In the genomic region with DNA sequence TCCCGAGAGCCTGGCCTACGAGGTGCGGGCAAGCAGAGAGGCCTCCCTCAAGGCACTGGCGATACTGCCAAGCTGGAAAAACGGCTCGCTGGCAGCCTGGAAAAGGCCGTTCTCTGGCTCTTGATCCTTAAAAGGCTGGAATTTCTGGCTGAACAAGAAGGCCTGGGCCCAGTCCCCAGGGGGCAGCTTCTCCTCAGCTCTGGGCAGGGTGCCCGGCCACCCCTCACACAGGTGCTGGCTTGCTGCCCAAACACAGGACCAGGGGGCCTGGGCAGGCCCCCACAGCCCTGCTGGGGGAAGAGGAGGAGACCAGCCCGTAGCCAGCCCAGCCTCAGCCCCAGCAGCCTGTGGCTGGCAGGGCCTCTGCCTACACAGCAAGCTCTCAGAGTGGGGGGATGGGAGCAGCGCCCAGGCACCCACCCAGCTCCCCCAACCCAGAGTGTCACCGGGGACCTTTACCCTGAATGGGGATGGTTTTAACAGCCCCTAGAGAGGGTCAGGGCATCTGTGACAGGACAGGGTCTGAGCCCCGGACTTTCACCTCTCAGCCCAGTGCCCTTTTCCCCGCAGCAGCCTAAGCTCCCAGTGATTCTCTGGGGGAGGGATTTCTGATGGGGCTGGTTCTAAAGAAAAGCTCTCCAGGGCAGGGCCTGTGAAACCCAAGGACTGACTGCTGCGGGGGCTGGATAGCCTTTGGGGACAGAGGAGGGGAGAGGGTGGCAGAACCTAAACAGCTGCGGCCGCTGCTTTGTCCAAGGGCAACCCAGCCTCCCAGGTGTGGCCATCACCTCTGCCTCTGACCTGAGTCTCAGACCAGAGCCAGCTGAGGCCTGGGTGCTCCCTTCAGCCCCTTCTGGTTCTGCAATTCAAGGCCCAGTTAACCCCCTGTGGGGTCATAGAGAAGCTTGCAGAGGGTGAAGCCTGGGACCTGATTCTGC, we compare ENCODE assay signal across 8 cellular contexts. TPM values are rescaled to one million over a fixed set of nuclear protein-coding genes. Genes with fewer than 3 reads are reported as not detected.
DNase-seq lines count a peak whose midpoint lies in the region; ATAC-seq and TF ChIP-seq lines count a peak whose summit lies in the region.

No MANE protein-coding gene starts in this region.

- peaks cover 58% of the 10 kb centered on the region for H3K4me1 Mint-ChIP-seq in WTC11
- peaks cover 41% of the 10 kb centered on the region for H3K4me1 Mint-ChIP-seq in activated T-helper 1 cell treated with anti-CD3 and anti-CD28 coated beads, Interleukin-12 subunit alpha, Interleukin-12 subunit beta, Interleukin-2, Interleukin-4 antibody, amounts not matched to agents 30 ng/mL and 10 ng/mL and 1 ng/mL, durations not matched to agents 14 hours and 24 hours and 36 hours (ENCODE audit: low read depth)

- POLR2A ChIA-PET in WTC11 (lab: Charles Lee): interaction anchor here (0.7 to 6.7 kb wide), 4 partner anchors 13 to 38 kb away, joined by 3 to 47 read pairs (median 3); partner anchors contain the start of gene TOB1

- no peaks in the 10 kb centered on the region for H3K27me3 Mint-ChIP-seq in WTC11 (ENCODE audit: low read depth)
- H3K27me3 Mint-ChIP-seq in activated T-helper 1 cell treated with anti-CD3 and anti-CD28 coated beads, Interleukin-12 subunit alpha, Interleukin-12 subunit beta, Interleukin-2, Interleukin-4 antibody, amounts not matched to agents 30 ng/mL and 10 ng/mL and 1 ng/mL, durations not matched to agents 14 hours and 24 hours and 36 hours (ENCODE audit: insufficient read depth): no peaks in the 10 kb centered on the region

- DNase-seq in DMS53 (lab: John Stamatoyannopoulos, UW) (peak; percentile 56), DMS53 treated with DMSO at 0.1 percent for 48 hours (lab: John Stamatoyannopoulos, UW; ENCODE audit: unreplicated experiment) (no peak), WTC11 (ENCODE audit: low spot score) (no peak), glomerular visceral epithelial cell (ENCODE audit: extremely low spot score) (peak; percentile 79), putamen (ENCODE audit: low spot score) (peak; percentile 64), dedifferentiated amniotic fluid mesenchymal stem cell (ENCODE audit: extremely low spot score) (no peak)
- DNase-seq in activated T-helper 1 cell treated with anti-CD3 and anti-CD28 coated beads, Interleukin-12 subunit alpha, Interleukin-12 subunit beta, Interleukin-2, Interleukin-4 antibody, amounts not matched to agents 30 ng/mL and 10 ng/mL and 1 ng/mL, durations not matched to agents 14 hours and 24 hours and 36 hours (ENCODE audit: low spot score): no peak
- no peak for DNase-seq in activated CD4-positive, alpha-beta T cell treated with anti-CD3 and anti-CD28 coated beads, Interleukin-2, amount 50 U/mL, for 48 hours

- TF ChIP-seq CTCF in WTC11 (IDR thresholded peaks at IDR 0.05): no peak

- no peaks in the 10 kb centered on the region for H3K36me3 Mint-ChIP-seq in WTC11
- H3K36me3 Mint-ChIP-seq in activated T-helper 1 cell treated with anti-CD3 and anti-CD28 coated beads, Interleukin-12 subunit alpha, Interleukin-12 subunit beta, Interleukin-2, Interleukin-4 antibody, amounts not matched to agents 30 ng/mL and 10 ng/mL and 1 ng/mL, durations not matched to agents 14 hours and 24 hours and 36 hours (ENCODE audit: low read depth): peaks cover 3% of the 10 kb centered on the region

- CTCF ChIA-PET in WTC11 (lab: Charles Lee): interaction anchor here (0.7 to 2.6 kb wide), 12 partner anchors 12 to 354 kb away, joined by 3 to 15 read pairs (median 6); partner anchors contain the start of gene TOB1

- H3K27ac Mint-ChIP-seq in WTC11: no peak overlapping the region
- no peak overlapping the region for H3K27ac Mint-ChIP-seq in activated T-helper 1 cell treated with anti-CD3 and anti-CD28 coated beads, Interleukin-12 subunit alpha, Interleukin-12 subunit beta, Interleukin-2, Interleukin-4 antibody, amounts not matched to agents 30 ng/mL and 10 ng/mL and 1 ng/mL, durations not matched to agents 14 hours and 24 hours and 36 hours

- intact Hi-C loops in activated T-helper 1 cell treated with anti-CD3 and anti-CD28 coated beads, Interleukin-12 subunit alpha, Interleukin-12 subunit beta, Interleukin-2, Interleukin-4 antibody, amounts not matched to agents 30 ng/mL and 10 ng/mL and 1 ng/mL, durations not matched to agents 14 hours and 24 hours and 36 hours (cut with micrococcal nuclease): loop anchor here (5.0 kb wide), 1 partner anchor 38 kb away; no protein-coding TSS in a partner anchor

- no peak overlapping the region for H3K4me3 Mint-ChIP-seq in WTC11
- H3K4me3 Mint-ChIP-seq in activated T-helper 1 cell treated with anti-CD3 and anti-CD28 coated beads, Interleukin-12 subunit alpha, Interleukin-12 subunit beta, Interleukin-2, Interleukin-4 antibody, amounts not matched to agents 30 ng/mL and 10 ng/mL and 1 ng/mL, durations not matched to agents 14 hours and 24 hours and 36 hours: no peak overlapping the region

- no peaks in the 10 kb centered on the region for H3K9me3 Mint-ChIP-seq in WTC11
- no peaks in the 10 kb centered on the region for H3K9me3 Mint-ChIP-seq in activated T-helper 1 cell treated with anti-CD3 and anti-CD28 coated beads, Interleukin-12 subunit alpha, Interleukin-12 subunit beta, Interleukin-2, Interleukin-4 antibody, amounts not matched to agents 30 ng/mL and 10 ng/mL and 1 ng/mL, durations not matched to agents 14 hours and 24 hours and 36 hours

- ATAC-seq in WTC11: peak; percentile 35

TF ChIP-seq in WTC11, 78 proteins besides CTCF, POLR2A, EP300 and RAD21:
- TF ChIP-seq SP1 (CRISPR knock-in tag; conservative IDR thresholded peaks at IDR 0.05): no peak
- no peak for TF ChIP-seq ZNF219 (CRISPR knock-in tag; IDR thresholded peaks at IDR 0.05; ENCODE audit: borderline replicate concordance)
- TF ChIP-seq TEAD1 (CRISPR knock-in tag; IDR thresholded peaks at IDR 0.05): no peak
- TF ChIP-seq GTF2I (CRISPR knock-in tag; conservative IDR thresholded peaks at IDR 0.05): no peak
- no peak for TF ChIP-seq ELF4 (CRISPR knock-in tag; IDR thresholded peaks at IDR 0.05; ENCODE audit: low read depth)
- no peak for TF ChIP-seq IRF2 (CRISPR knock-in tag; IDR thresholded peaks at IDR 0.05; ENCODE audit: borderline replicate concordance, low read depth)
- peak; percentile 19; the same call in 1 of the 2 replicates for TF ChIP-seq GABPB1 (CRISPR knock-in tag; IDR thresholded peaks at IDR 0.05)
- TF ChIP-seq ERG (CRISPR knock-in tag; IDR thresholded peaks at IDR 0.05): no peak
- TF ChIP-seq ZNF425 (CRISPR knock-in tag; conservative IDR thresholded peaks at IDR 0.05): no peak
- no peak for TF ChIP-seq ZNF317 (CRISPR knock-in tag; IDR thresholded peaks at IDR 0.05; ENCODE audit: borderline replicate concordance, low read depth)
- TF ChIP-seq, protein P1, sequence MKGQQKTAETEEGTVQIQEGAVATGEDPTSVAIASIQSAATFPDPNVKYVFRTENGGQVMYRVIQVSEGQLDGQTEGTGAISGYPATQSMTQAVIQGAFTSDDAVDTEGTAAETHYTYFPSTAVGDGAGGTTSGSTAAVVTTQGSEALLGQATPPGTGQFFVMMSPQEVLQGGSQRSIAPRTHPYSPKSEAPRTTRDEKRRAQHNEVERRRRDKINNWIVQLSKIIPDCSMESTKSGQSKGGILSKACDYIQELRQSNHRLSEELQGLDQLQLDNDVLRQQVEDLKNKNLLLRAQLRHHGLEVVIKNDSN (CRISPR knock-in tag; IDR thresholded peaks at IDR 0.05): no peak
- no peak for TF ChIP-seq ETV6 (CRISPR knock-in tag; IDR thresholded peaks at IDR 0.05)
- TF ChIP-seq ZNF423 (CRISPR knock-in tag; IDR thresholded peaks at IDR 0.05): 0 out of 2 replicates have a peak, but pooled peaks have one; percentile 19
- TF ChIP-seq ZNF263 (CRISPR knock-in tag; IDR thresholded peaks at IDR 0.05; ENCODE audit: low read depth): no peak
- TF ChIP-seq ZNF416 (CRISPR knock-in tag; IDR thresholded peaks at IDR 0.05): no peak

RNA-seq across cellular contexts. Expression of gene TOB1, which starts 38.6 kb away (rescaled TPM):
- 33.5 to 37.9 TPM (median 36.0 TPM) in 3 replicates for total RNA-seq in WTC11 (2021)
- 29.6 and 35.5 TPM in 2 replicates for total RNA-seq in activated T-helper 1 cell treated with anti-CD3 and anti-CD28 coated beads, Interleukin-12 subunit alpha, Interleukin-12 subunit beta, Interleukin-2, Interleukin-4 antibody, amounts not matched to agents 30 ng/mL and 10 ng/mL and 1 ng/mL, durations not matched to agents 14 hours and 24 hours and 36 hours

Comparison
In these comparisons a context has a peak if more than half of its experiments do, and no peak if none do; other contexts are left out.
1. DNase-seq: peak in DMS53 (single experiment), glomerular visceral epithelial cell (single experiment) and putamen (single experiment); none in DMS53 treated with DMSO at 0.1 percent for 48 hours (single experiment), WTC11 (single experiment), activated T-helper 1 cell treated with anti-CD3 and anti-CD28 coated beads, Interleukin-12 subunit alpha, Interleukin-12 subunit beta, Interleukin-2, Interleukin-4 antibody, amounts not matched to agents 30 ng/mL and 10 ng/mL and 1 ng/mL, durations not matched to agents 14 hours and 24 hours and 36 hours (single experiment), dedifferentiated amniotic fluid mesenchymal stem cell (single experiment) and activated CD4-positive, alpha-beta T cell treated with anti-CD3 and anti-CD28 coated beads, Interleukin-2, amount 50 U/mL, for 48 hours (0 of 2).